21 cellular contexts compared by ENCODE assay signal in the genomic region with DNA sequence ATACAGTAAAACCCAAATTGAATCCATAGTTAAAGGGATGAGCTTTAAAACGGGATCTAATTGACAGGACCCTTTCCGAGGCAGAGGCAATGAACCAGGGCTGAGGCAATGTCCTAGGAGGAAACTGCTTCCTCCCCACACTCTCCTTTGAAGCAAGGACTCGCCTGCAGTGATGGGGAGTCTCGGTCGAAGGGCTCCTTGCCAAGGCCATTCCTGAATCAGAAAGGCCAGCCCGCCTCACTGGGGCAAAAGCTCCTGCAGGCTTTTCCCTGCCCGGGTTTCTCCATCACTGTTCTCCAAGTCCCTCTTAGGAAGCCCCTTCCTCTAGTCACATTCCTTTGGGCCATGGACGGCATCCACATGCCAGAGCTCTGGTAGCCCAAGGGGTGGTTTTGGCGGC.
"Had no signal": no experiment of that assay in that cellular context is flagged by ENCODE, and none has a peak within 500 bp of the region (broad histone marks: within the 10 kb centered on the region; RNA-seq: fewer than 3 reads in every experiment).

No MANE protein-coding gene starts in this region.

- H3K27me3 ChIP-seq: ovary had no signal

- ATAC-seq: left ventricle myocardium superior; lower lobe of right lung; naive thymus-derived CD8-positive, alpha-beta T cell; psoas muscle; right cardiac atrium; stimulated activated naive B cell treated with anti-CD40 and anti-IgM and Interleukin-4, amounts not matched to agents 10 μg/mL and 1 μg/mL and 100 μg/mL, for 72 hours had no signal

- H3K27ac ChIP-seq: coronary artery, esophagus muscularis mucosa, heart right ventricle, lower lobe of right lung, ovary, psoas muscle, skin epidermis, spleen, thoracic aorta, tibial nerve, upper lobe of left lung had no signal

- H3K4me3 ChIP-seq: coronary artery, heart right ventricle, lower lobe of right lung, ovary, psoas muscle, skin epidermis, spleen, thoracic aorta, tibial nerve, upper lobe of left lung had no signal

- H3K36me3 ChIP-seq: heart right ventricle, lower lobe of right lung, ovary, spleen, thoracic aorta, tibial nerve, upper lobe of left lung had no signal

- H3K9me3 ChIP-seq: esophagus muscularis mucosa, heart right ventricle, lower lobe of right lung, ovary, psoas muscle, spleen, thoracic aorta, tibial nerve, upper lobe of left lung had no signal

- H3K4me1 ChIP-seq: heart right ventricle, lower lobe of right lung, psoas muscle, tibial nerve, upper lobe of left lung had no signal

- DNase-seq: dermis blood vessel endothelial cell; effector memory CD4-positive, alpha-beta T cell; glutamatergic neuron; heart right ventricle; hippocampal formation; left ventricle myocardium superior; lower lobe of right lung; naive thymus-derived CD8-positive, alpha-beta T cell; ovary; psoas muscle; right cardiac atrium; spleen; stimulated activated CD4-positive, alpha-beta T cell treated with anti-CD3 and anti-CD28 coated beads, Interleukin-15, amount 100 ng/mL, for 24 hours; stimulated activated CD4-positive, alpha-beta T cell treated with anti-CD3 and anti-CD28 coated beads, Interleukin-2, amount 100 ng/mL, for 48 hours; stimulated activated naive B cell treated with anti-CD40 and anti-IgM and Interleukin-4, amounts not matched to agents 10 μg/mL and 1 μg/mL and 100 μg/mL, for 72 hours had no signal
